Comparison of ENCODE assay signal across 1 cellular context in the genomic region with DNA sequence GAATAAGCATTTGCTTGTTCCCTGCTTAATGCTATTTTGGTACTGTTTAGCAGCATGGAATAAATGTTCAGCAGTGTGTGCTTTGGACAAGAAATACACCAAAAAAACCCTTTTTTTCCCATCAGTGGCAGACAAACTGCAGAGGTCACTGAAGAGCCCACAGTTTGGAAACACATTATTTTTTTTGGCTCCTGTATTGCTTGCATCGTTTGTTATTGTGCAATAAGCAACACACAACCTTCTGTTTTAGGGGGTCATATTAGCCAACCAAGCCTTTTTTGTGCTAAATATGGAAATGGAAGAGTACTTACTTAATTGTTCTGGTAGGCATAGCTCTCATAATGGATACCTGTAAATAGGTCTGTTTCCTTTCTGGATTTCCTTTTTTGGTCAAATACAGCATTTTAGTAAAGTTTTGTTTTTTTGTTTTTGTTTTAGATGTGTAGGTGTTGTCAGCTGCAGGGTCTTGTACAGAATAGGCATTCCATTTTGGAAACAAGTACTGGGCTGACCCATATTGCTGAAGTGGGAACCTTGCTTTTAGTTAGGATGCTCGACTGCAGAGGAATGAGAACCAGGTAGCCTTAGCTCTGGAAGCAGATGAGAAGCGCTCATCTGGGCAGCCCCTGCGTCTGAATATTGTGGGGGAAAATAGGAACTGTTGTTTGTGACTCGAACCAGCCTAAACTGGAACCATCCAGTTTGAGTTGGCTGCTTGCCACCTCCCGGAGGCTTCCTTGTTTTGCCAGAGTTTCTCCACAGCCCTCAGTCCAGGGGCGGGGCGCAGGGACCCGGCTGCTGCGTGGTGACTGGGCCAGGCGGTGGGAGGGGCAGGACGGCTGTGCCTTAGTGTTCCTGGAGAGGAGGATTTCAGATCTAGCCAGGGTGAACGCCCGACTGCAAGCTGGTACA.
TF ChIP-seq lines count a peak whose summit lies in the region.

No MANE protein-coding gene starts in this region.

TF ChIP-seq in IMR-90, 13 proteins besides CTCF, POLR2A, EP300 and RAD21:
- 0 out of 2 replicates have a peak, but pooled peaks have one; percentile 29 for TF ChIP-seq SMC3 (IDR thresholded peaks at IDR 0.05; ENCODE audit: low read depth, low read length)
- TF ChIP-seq NFE2L2 (IDR thresholded peaks at IDR 0.05; ENCODE audit: low read depth, low read length): no peak
- TF ChIP-seq RCOR1 (IDR thresholded peaks at IDR 0.05; ENCODE audit: insufficient replicate concordance, low read length): no peak
- peak; percentile 99 for TF ChIP-seq CEBPB (IDR thresholded peaks at IDR 0.05; ENCODE audit: low read depth, low read length)
- TF ChIP-seq CHD1 (IDR thresholded peaks at IDR 0.05; ENCODE audit: low read depth, low read length): no peak
- TF ChIP-seq, protein P1, sequence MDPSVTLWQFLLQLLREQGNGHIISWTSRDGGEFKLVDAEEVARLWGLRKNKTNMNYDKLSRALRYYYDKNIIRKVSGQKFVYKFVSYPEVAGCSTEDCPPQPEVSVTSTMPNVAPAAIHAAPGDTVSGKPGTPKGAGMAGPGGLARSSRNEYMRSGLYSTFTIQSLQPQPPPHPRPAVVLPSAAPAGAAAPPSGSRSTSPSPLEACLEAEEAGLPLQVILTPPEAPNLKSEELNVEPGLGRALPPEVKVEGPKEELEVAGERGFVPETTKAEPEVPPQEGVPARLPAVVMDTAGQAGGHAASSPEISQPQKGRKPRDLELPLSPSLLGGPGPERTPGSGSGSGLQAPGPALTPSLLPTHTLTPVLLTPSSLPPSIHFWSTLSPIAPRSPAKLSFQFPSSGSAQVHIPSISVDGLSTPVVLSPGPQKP (IDR thresholded peaks at IDR 0.05; ENCODE audit: borderline replicate concordance, low read depth, low read length): no peak
- TF ChIP-seq MAZ (IDR thresholded peaks at IDR 0.05; ENCODE audit: borderline replicate concordance, low read depth, low read length): peak; percentile 72; the same call in 1 of the 2 replicates
- TF ChIP-seq RFX5 (IDR thresholded peaks at IDR 0.05; ENCODE audit: low read depth, low read length): no peak
TF ChIP-seq in IMR-90: peak in this region for 3.
